26 cellular contexts compared by ENCODE assay signal in the genomic region with DNA sequence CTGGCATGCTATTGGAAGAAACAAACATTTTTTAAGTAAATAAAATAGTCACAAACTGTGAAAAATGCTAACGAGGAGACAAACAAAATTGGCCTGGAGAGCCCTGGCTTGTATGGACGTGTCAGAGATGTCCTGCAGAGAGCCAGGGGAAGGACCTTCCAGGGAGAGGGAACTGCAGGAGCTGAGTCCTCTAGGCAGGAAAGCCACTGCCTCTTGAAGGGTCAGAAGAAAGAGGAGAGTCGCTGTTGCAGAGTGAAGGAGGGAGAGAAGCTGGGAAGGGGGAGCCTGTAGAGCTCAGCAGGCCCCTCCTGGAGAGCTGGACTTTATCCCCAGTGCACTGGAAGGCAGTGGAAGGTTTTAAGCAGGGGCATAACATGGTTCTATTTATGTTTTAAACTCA.
DNase-seq lines count a peak whose midpoint lies in the region; ATAC-seq lines count a peak whose summit lies in the region.
"Had no signal": no experiment of that assay in that cellular context is flagged by ENCODE, and none has a peak within 500 bp of the region (broad histone marks: within the 10 kb centered on the region; RNA-seq: fewer than 3 reads in every experiment).

No MANE protein-coding gene starts in this region.

- H3K27ac Mint-ChIP-seq in CD4-positive, CD25-positive, alpha-beta regulatory T cell, result peak overlapping the region in 2 of 3 donors; percentile 4 to 24
- H3K27ac Mint-ChIP-seq in T-helper 17 cell, result peak overlapping the region; percentile 41
- peak overlapping the region in 7 of 9 donors; percentile 3 to 93 (median 42) for H3K27ac Mint-ChIP-seq in naive thymus-derived CD4-positive, alpha-beta T cell
- H3K27ac Mint-ChIP-seq: B cell had no signal

- no peaks in the 10 kb centered on the region for H3K9me3 Mint-ChIP-seq in CD4-positive, CD25-positive, alpha-beta regulatory T cell
- no peaks in the 10 kb centered on the region for H3K9me3 Mint-ChIP-seq in naive thymus-derived CD4-positive, alpha-beta T cell
- H3K9me3 Mint-ChIP-seq: CD8-positive, alpha-beta memory T cell had no signal

- intact Hi-C loops in naive thymus-derived CD4-positive, alpha-beta T cell (cut with micrococcal nuclease), result loop anchor here in 1 of 2 donors (5.0 kb wide), 1 partner anchor 1218 kb away; no protein-coding TSS in a partner anchor

- DNase-seq in DMS79 treated with DMSO at 0.1 percent for 48 hours (lab: John Stamatoyannopoulos, UW), result peak; percentile 16
- DNase-seq in DMS79 (lab: John Stamatoyannopoulos, UW), result no peak
- DNase-seq in CD4-positive, CD25-positive, alpha-beta regulatory T cell, result no peak
- no peak for DNase-seq in T-helper 17 cell
- no peak for DNase-seq in naive thymus-derived CD4-positive, alpha-beta T cell
- DNase-seq in GM19238 (ENCODE audit: insufficient read length, low spot score), result no peak
- no peak for DNase-seq in effector memory CD4-positive, alpha-beta T cell
- DNase-seq: CD8-positive, alpha-beta memory T cell; DMS 273 treated with DMSO at 0.1 percent for 48 hours; DND-41; GM23248; Karpas-422; NCI-H1092; NCI-H1436 treated with DMSO at 0.1 percent for 48 hours; NCI-H2029; NCI-H526 treated with DMSO at 0.1 percent for 48 hours; PC-9; SJCRH30 had no signal

- no peak overlapping the region for H3K4me3 Mint-ChIP-seq in CD4-positive, CD25-positive, alpha-beta regulatory T cell
- no peak overlapping the region for H3K4me3 Mint-ChIP-seq in T-helper 17 cell
- H3K4me3 Mint-ChIP-seq in naive thymus-derived CD4-positive, alpha-beta T cell, result no peak overlapping the region
- H3K4me3 Mint-ChIP-seq: B cell; CD8-positive, alpha-beta memory T cell had no signal

- POLR2A ChIA-PET in naive thymus-derived CD4-positive, alpha-beta T cell (lab: Charles Lee), result no interaction called here

- H3K9me3 ChIP-seq in CD4-positive, CD25-positive, alpha-beta regulatory T cell (ENCODE audit: control insufficient read depth in 2 of 2, low read length in 2 of 2), result no peaks in the 10 kb centered on the region
- H3K9me3 ChIP-seq in T-helper 17 cell (ENCODE audit: control insufficient read depth, low read length, poor library complexity, severe bottlenecking), result no peaks in the 10 kb centered on the region
- H3K9me3 ChIP-seq in naive thymus-derived CD4-positive, alpha-beta T cell (ENCODE audit: control insufficient read depth in 2 of 3, low read length in 3 of 3), result no peaks in the 10 kb centered on the region
- no peaks in the 10 kb centered on the region for H3K9me3 ChIP-seq in effector memory CD4-positive, alpha-beta T cell (ENCODE audit: control insufficient read depth, low read length)
- H3K9me3 ChIP-seq: HAP-1, SJCRH30 had no signal

- H3K36me3 ChIP-seq in CD4-positive, CD25-positive, alpha-beta regulatory T cell (ENCODE audit: control insufficient read depth, insufficient read depth, low read length), result no peaks in the 10 kb centered on the region
- H3K36me3 ChIP-seq in naive thymus-derived CD4-positive, alpha-beta T cell (ENCODE audit: control insufficient read depth in 2 of 3, insufficient read depth in 3 of 3, low read length in 3 of 3), result no peaks in the 10 kb centered on the region
- H3K36me3 ChIP-seq in effector memory CD4-positive, alpha-beta T cell (ENCODE audit: control insufficient read depth, insufficient read depth, low read length), result no peaks in the 10 kb centered on the region
- H3K36me3 ChIP-seq: HAP-1, SJCRH30 had no signal

- H3K36me3 Mint-ChIP-seq in CD4-positive, CD25-positive, alpha-beta regulatory T cell, result no peaks in the 10 kb centered on the region
- no peaks in the 10 kb centered on the region for H3K36me3 Mint-ChIP-seq in T-helper 17 cell (ENCODE audit: low read depth)
- H3K36me3 Mint-ChIP-seq in naive thymus-derived CD4-positive, alpha-beta T cell, result no peaks in the 10 kb centered on the region
- H3K36me3 Mint-ChIP-seq: CD8-positive, alpha-beta memory T cell had no signal

- no peak for ATAC-seq in CD4-positive, CD25-positive, alpha-beta regulatory T cell (ENCODE audit: low read depth in 2 of 2)
- no peak for ATAC-seq in T-helper 17 cell
- ATAC-seq in naive thymus-derived CD4-positive, alpha-beta T cell, result no peak
- ATAC-seq in HG02623 (IDR thresholded peaks at IDR 0.05; ENCODE audit: unreplicated experiment), result no peak
- ATAC-seq: HepG2, Right ventricle myocardium inferior, SK-N-SH treated with all-trans-retinoic acid at 6 μM for 48 hours had no signal

- H3K27ac ChIP-seq in CD4-positive, CD25-positive, alpha-beta regulatory T cell (ENCODE audit: insufficient read depth, low read length, poor library complexity, severe bottlenecking), result no peak overlapping the region
- H3K27ac ChIP-seq in naive thymus-derived CD4-positive, alpha-beta T cell (ENCODE audit: low read depth, low read length), result no peak overlapping the region
- H3K27ac ChIP-seq in effector memory CD4-positive, alpha-beta T cell (ENCODE audit: insufficient read depth, low read length, poor library complexity, severe bottlenecking), result no peak overlapping the region
- H3K27ac ChIP-seq: 22Rv1, C4-2B, GM23248, PC-9, SJCRH30 had no signal

- H3K4me1 ChIP-seq in CD4-positive, CD25-positive, alpha-beta regulatory T cell (ENCODE audit: control insufficient read depth, insufficient read depth, low read length, poor library complexity, severe bottlenecking), result no peaks in the 10 kb centered on the region
- no peaks in the 10 kb centered on the region for H3K4me1 ChIP-seq in naive thymus-derived CD4-positive, alpha-beta T cell (ENCODE audit: control insufficient read depth in 2 of 2, insufficient read depth in 2 of 2, low read length in 2 of 2)
- H3K4me1 ChIP-seq in effector memory CD4-positive, alpha-beta T cell (ENCODE audit: control insufficient read depth, insufficient read depth, low read length, poor library complexity, severe bottlenecking), result no peaks in the 10 kb centered on the region
- H3K4me1 ChIP-seq: HAP-1 had no signal

- CTCF ChIA-PET in naive thymus-derived CD4-positive, alpha-beta T cell (lab: Charles Lee), result interaction anchor here (1.1 to 8.0 kb wide), 6 partner anchors 8 to 477 kb away, joined by 3 to 150 read pairs (median 4); no protein-coding TSS in a partner anchor

- H3K27me3 Mint-ChIP-seq in CD4-positive, CD25-positive, alpha-beta regulatory T cell, result no peaks in the 10 kb centered on the region
- no peaks in the 10 kb centered on the region for H3K27me3 Mint-ChIP-seq in T-helper 17 cell
- no peaks in the 10 kb centered on the region for H3K27me3 Mint-ChIP-seq in naive thymus-derived CD4-positive, alpha-beta T cell
- H3K27me3 Mint-ChIP-seq: B cell; CD8-positive, alpha-beta memory T cell had no signal

- H3K4me3 ChIP-seq in CD4-positive, CD25-positive, alpha-beta regulatory T cell (ENCODE audit: low read depth, low read length), result no peak overlapping the region
- H3K4me3 ChIP-seq in naive thymus-derived CD4-positive, alpha-beta T cell (ENCODE audit: low read length), result no peak overlapping the region
- no peak overlapping the region for H3K4me3 ChIP-seq in effector memory CD4-positive, alpha-beta T cell (ENCODE audit: insufficient read depth, low read depth, low read length, poor library complexity, severe bottlenecking)
- H3K4me3 ChIP-seq: GM23248, HAP-1, PC-9, SJCRH30 had no signal

- peaks cover 0 to 2% (median 0%) of the 10 kb centered on the region in 4 donors for H3K4me1 Mint-ChIP-seq in CD4-positive, CD25-positive, alpha-beta regulatory T cell
- H3K4me1 Mint-ChIP-seq in T-helper 17 cell, result peaks cover 11% of the 10 kb centered on the region
- no peaks in the 10 kb centered on the region for H3K4me1 Mint-ChIP-seq in naive thymus-derived CD4-positive, alpha-beta T cell
- H3K4me1 Mint-ChIP-seq: B cell; CD8-positive, alpha-beta memory T cell had no signal

- no peaks in the 10 kb centered on the region for H3K27me3 ChIP-seq in CD4-positive, CD25-positive, alpha-beta regulatory T cell (ENCODE audit: control insufficient read depth, insufficient read depth, low read length)
- H3K27me3 ChIP-seq in naive thymus-derived CD4-positive, alpha-beta T cell (ENCODE audit: control insufficient read depth in 2 of 2, insufficient read depth in 2 of 2, low read length in 2 of 2), result no peaks in the 10 kb centered on the region
- H3K27me3 ChIP-seq in effector memory CD4-positive, alpha-beta T cell (replicated peaks; ENCODE audit: control insufficient read depth, insufficient read depth, low read length, poor library complexity, severe bottlenecking), result no peaks in the 10 kb centered on the region
